In genomic region chr21:29349702-29350101, GRCh38 we compare ENCODE assay signal across 19 cellular contexts. TPM values are rescaled to one million over a fixed set of nuclear protein-coding genes. Genes with fewer than 3 reads are reported as not detected.
DNase-seq lines count a peak whose midpoint lies in the region; ATAC-seq and TF ChIP-seq lines count a peak whose summit lies in the region.
"Had no signal": no experiment of that assay in that cellular context is flagged by ENCODE, and none has a peak within 500 bp of the region (broad histone marks: within the 10 kb centered on the region; RNA-seq: fewer than 3 reads in every experiment).

No MANE protein-coding gene starts in this region.

- H3K27ac ChIP-seq in HEK293 (ENCODE audit: extremely low read depth, low read depth, low read length) = no peak overlapping the region
- no peak overlapping the region for H3K27ac ChIP-seq in psoas muscle
- H3K27ac ChIP-seq in spleen = no peak overlapping the region
- H3K27ac ChIP-seq: coronary artery, stomach had no signal

- no peaks in the 10 kb centered on the region for H3K9me3 ChIP-seq in HEK293 (ENCODE audit: control insufficient read depth, insufficient read depth, low read depth, low read length)
- H3K9me3 ChIP-seq in psoas muscle = no peaks in the 10 kb centered on the region
- peaks cover 0 to 10% (median 3%) of the 10 kb centered on the region in 8 donors for H3K9me3 ChIP-seq in spleen
- H3K9me3 ChIP-seq: body of pancreas, mucosa of descending colon had no signal

- H3K27ac Mint-ChIP-seq in chondrocyte (ENCODE audit: unreplicated experiment) = peak overlapping the region; percentile 84
- H3K27ac Mint-ChIP-seq: activated CD4-positive, alpha-beta T cell treated with anti-CD3 and anti-CD28 coated beads for 36 hours; activated naive CD8-positive, alpha-beta T cell treated with anti-CD3 and anti-CD28 coated beads, Interleukin-2, amount 10 ng/mL, durations not matched to agents 7 days and 5 days had no signal

- TF ChIP-seq POLR2A in spleen (IDR thresholded peaks at IDR 0.05) = no peak

- POLR2A ChIA-PET in HEK293 (lab: Yijun Ruan, JAX) = no interaction called here

- peaks cover 7% of the 10 kb centered on the region for H3K9me3 Mint-ChIP-seq in chondrocyte (ENCODE audit: low read depth)

- no peak overlapping the region for H3K4me3 Mint-ChIP-seq in chondrocyte (ENCODE audit: unreplicated experiment)
- H3K4me3 Mint-ChIP-seq: activated CD4-positive, alpha-beta T cell treated with anti-CD3 and anti-CD28 coated beads for 36 hours; activated naive CD8-positive, alpha-beta T cell treated with anti-CD3 and anti-CD28 coated beads, Interleukin-2, amount 10 ng/mL, durations not matched to agents 7 days and 5 days had no signal

- ATAC-seq in psoas muscle (peak; percentile 3 to 28 (median 22)), HG03439 (IDR thresholded peaks at IDR 0.05; ENCODE audit: unreplicated experiment) (no peak)
- ATAC-seq: activated CD4-positive, alpha-beta T cell treated with anti-CD3 and anti-CD28 coated beads for 36 hours; body of pancreas; left cardiac atrium; mucosa of descending colon had no signal

- WGBS in psoas muscle, 3 donors = 79 to 82% (median 79%) methylated on average over 4 of the region's 4 CpGs
- WGBS in spleen, 5 donors = 89 to 93% (median 91%) methylated on average over 4 of the region's 4 CpGs

- peaks cover 0 to 21% of the 10 kb centered on the region in 2 experiments; a peak in 1 of 3 replicates for H3K36me3 ChIP-seq in HEK293 (ENCODE audit: control insufficient read depth in 2 of 2, insufficient read depth in 1 of 2, low read length in 2 of 2)
- H3K36me3 ChIP-seq in psoas muscle (ENCODE audit: insufficient read depth in 1 of 2, low read depth in 1 of 2) = peaks cover 0 to 33% of the 10 kb centered on the region in 2 donors
- peaks cover 0 to 53% (median 14%) of the 10 kb centered on the region in 6 donors for H3K36me3 ChIP-seq in spleen

- DNase-seq in NCI-H524 (lab: John Stamatoyannopoulos, UW) = peak; percentile 99
- DNase-seq in chondrocyte (ENCODE audit: low spot score) = no peak
- DNase-seq in psoas muscle = no peak
- no peak for DNase-seq in HuH-7 (ENCODE audit: low spot score)
- DNase-seq in spleen = no peak
- DNase-seq in DMS153 treated with DMSO at 0.1 percent for 48 hours (lab: John Stamatoyannopoulos, UW; ENCODE audit: unreplicated experiment) = no peak
- DNase-seq: activated CD4-positive, alpha-beta T cell treated with anti-CD3 and anti-CD28 coated beads for 36 hours; activated naive CD8-positive, alpha-beta T cell treated with anti-CD3 and anti-CD28 coated beads, Interleukin-2, amount 10 ng/mL, durations not matched to agents 7 days and 5 days; AML-193; left cardiac atrium; mucosa of descending colon; NCI-H1694 treated with DMSO at 0.1 percent for 48 hours; Right ventricle myocardium superior; stimulated activated CD4-positive, alpha-beta T cell treated with anti-CD3 and anti-CD28 coated beads, Interleukin-4, amount 100 ng/mL, for 24 hours; stomach had no signal

- H3K4me1 ChIP-seq in HEK293 (ENCODE audit: control insufficient read depth, insufficient read depth, low read length) = no peaks in the 10 kb centered on the region
- H3K4me1 ChIP-seq in psoas muscle = peaks cover 7% of the 10 kb centered on the region
- peaks cover 0 to 27% (median 18%) of the 10 kb centered on the region in 6 donors for H3K4me1 ChIP-seq in spleen

- no peaks in the 10 kb centered on the region for H3K27me3 Mint-ChIP-seq in chondrocyte (ENCODE audit: low read depth)
- H3K27me3 Mint-ChIP-seq: activated CD4-positive, alpha-beta T cell treated with anti-CD3 and anti-CD28 coated beads for 36 hours; activated naive CD8-positive, alpha-beta T cell treated with anti-CD3 and anti-CD28 coated beads, Interleukin-2, amount 10 ng/mL, durations not matched to agents 7 days and 5 days had no signal

- no peak for TF ChIP-seq CTCF in HEK293 (tag by site-specific recombination; IDR thresholded peaks at IDR 0.05)
- no peak for TF ChIP-seq CTCF in chondrocyte (IDR thresholded peaks at IDR 0.05)
- no peak for TF ChIP-seq CTCF in psoas muscle (IDR thresholded peaks at IDR 0.05)
- TF ChIP-seq CTCF in spleen (IDR thresholded peaks at IDR 0.05 in 8 of 11, conservative IDR thresholded peaks at IDR 0.05 in 3 of 11) = no peak

- intact Hi-C loops in psoas muscle (cut with DNase I) (loop anchor here in 1 of 2 donors (5.0 kb wide), 1 partner anchor 52 kb away; the partner anchor contains the start of gene BACH1), spleen (cut with DNase I; ENCODE audit: low total_unique reads) (no loop called here)

- H3K27me3 ChIP-seq in psoas muscle (ENCODE audit: insufficient read depth in 3 of 3, low read length in 2 of 3) = no peaks in the 10 kb centered on the region
- H3K27me3 ChIP-seq in spleen (replicated peaks in 1 of 7) = no peaks in the 10 kb centered on the region
- H3K27me3 ChIP-seq: body of pancreas, stomach had no signal

- H3K36me3 Mint-ChIP-seq in chondrocyte (ENCODE audit: low read depth) = peaks cover 25% of the 10 kb centered on the region

- CTCF ChIA-PET in HEK293 (lab: Yijun Ruan, JAX) = interaction anchor here (0.8 to 3.9 kb wide), 10 partner anchors 11 to 260 kb away, joined by 3 to 44 read pairs (median 8); no protein-coding TSS in a partner anchor

- H3K4me3 ChIP-seq in HEK293 (ENCODE audit: low read depth, low read length) (no peak overlapping the region), psoas muscle (no peak overlapping the region), spleen (no peak overlapping the region)
- H3K4me3 ChIP-seq: body of pancreas, coronary artery, mucosa of descending colon, stomach had no signal

- H3K4me1 Mint-ChIP-seq in chondrocyte (ENCODE audit: low read depth) = peaks cover 56% of the 10 kb centered on the region

TF ChIP-seq in HEK293, 187 proteins besides CTCF, POLR2A, EP300 and RAD21 (continues in another document):
- TF ChIP-seq ZNF544 (tag by site-specific recombination; IDR thresholded peaks at IDR 0.05) = peak; percentile 64
- TF ChIP-seq ZBTB6 (tag by site-specific recombination; IDR thresholded peaks at IDR 0.05) = peak; percentile 18; the same call in 1 of the 2 replicates
- peak; percentile 88 for TF ChIP-seq ZNF350 (tag by site-specific recombination; IDR thresholded peaks at IDR 0.05)
- peak; percentile 37; the same call in 1 of the 2 replicates for TF ChIP-seq OSR2 (tag by site-specific recombination; IDR thresholded peaks at IDR 0.05)
- TF ChIP-seq BCL6B (tag by site-specific recombination; IDR thresholded peaks at IDR 0.05) = peak; percentile 78
- 0 out of 2 replicates have a peak, but pooled peaks have one; percentile 32 for TF ChIP-seq ZNF184 (tag by site-specific recombination; IDR thresholded peaks at IDR 0.05)
- TF ChIP-seq ZNF626 (tag by site-specific recombination; IDR thresholded peaks at IDR 0.05) = no peak
- 0 out of 2 replicates have a peak, but pooled peaks have one; percentile 20 for TF ChIP-seq ZNF624 (tag by site-specific recombination; IDR thresholded peaks at IDR 0.05)
- 0 out of 2 replicates have a peak, but pooled peaks have one; percentile 14 for TF ChIP-seq PATZ1 (tag by site-specific recombination; IDR thresholded peaks at IDR 0.05)
- no peak for TF ChIP-seq HOXD13 (CRISPR knock-in tag; IDR thresholded peaks at IDR 0.05; ENCODE audit: borderline replicate concordance)
- TF ChIP-seq ZNF362 (tag by site-specific recombination; IDR thresholded peaks at IDR 0.05) = no peak

RNA-seq across cellular contexts. Expression of gene BACH1, which starts 51.0 kb away (rescaled TPM):
- total RNA-seq in chondrocyte (85.4 to 123 TPM (median 120 TPM) in 3 replicates), psoas muscle (100 to 1,000 TPM in 1 of 4 donors, 10 to 100 TPM in 3; 48.3 to 115 (median 72.4) TPM), spleen (100 to 1,000 TPM in 4 of 7 donors, 10 to 100 TPM in 3; 60.5 to 131 (median 102) TPM)
- polyA plus RNA-seq in psoas muscle (10 to 100 TPM in 2 of 3 donors, 1 to 10 TPM in 1; 9.8 to 20.1 (median 15.4) TPM), spleen (1 to 10 TPM; 6.7 to 9.8 (median 7.2) TPM)

Comparison
In these comparisons a context has a peak if more than half of its experiments do, and no peak if none do; other contexts are left out.
1. DNase-seq: peak in NCI-H524 (2 of 2); none in chondrocyte (single experiment), psoas muscle (0 of 2), HuH-7 (single experiment), spleen (single experiment) and DMS153 treated with DMSO at 0.1 percent for 48 hours (single experiment).